ENCODE assay signal across 12 cellular contexts in genomic region chr19:14560776-14561108, GRCh38. TPM values are rescaled to one million over a fixed set of nuclear protein-coding genes. Genes with fewer than 3 reads are reported as not detected.
A peak's percentile ranks its signal among the peaks of the same experiment; 100 is the strongest.
DNase-seq lines count a peak whose midpoint lies in the region; ATAC-seq and TF ChIP-seq lines count a peak whose summit lies in the region.
"Had no signal": no experiment of that assay in that cellular context is flagged by ENCODE, and none has a peak within 500 bp of the region (broad histone marks: within the 10 kb centered on the region; RNA-seq: fewer than 3 reads in every experiment).

No MANE protein-coding gene starts in this region.

- H3K4me3 Mint-ChIP-seq in natural killer cell treated with Interleukin-12 subunit alpha and Interleukin-12 subunit beta and Interleukin-15 and Interleukin-18, amount 100 ng/mL, for 72 hours = no peak overlapping the region

- peak overlapping the region; percentile 60 to 76 for H3K27ac Mint-ChIP-seq in natural killer cell treated with Interleukin-12 subunit alpha and Interleukin-12 subunit beta and Interleukin-15 and Interleukin-18, amount 100 ng/mL, for 72 hours

- no peak for ATAC-seq in left cardiac atrium
- ATAC-seq in natural killer cell treated with Interleukin-12 subunit alpha and Interleukin-12 subunit beta and Interleukin-15 and Interleukin-18, amount 100 ng/mL, for 72 hours = no peak
- no peak for ATAC-seq in upper lobe of right lung

- H3K36me3 ChIP-seq in left ventricle myocardium inferior (peaks cover 9% of the 10 kb centered on the region), upper lobe of right lung (peaks cover 11% of the 10 kb centered on the region)

- H3K9me3 ChIP-seq in left ventricle myocardium inferior (replicated peaks) = no peaks in the 10 kb centered on the region
- H3K9me3 ChIP-seq in upper lobe of right lung = no peaks in the 10 kb centered on the region

- no peaks in the 10 kb centered on the region for H3K36me3 Mint-ChIP-seq in natural killer cell treated with Interleukin-12 subunit alpha and Interleukin-12 subunit beta and Interleukin-15 and Interleukin-18, amount 100 ng/mL, for 72 hours

- peaks cover 24 to 37% of the 10 kb centered on the region in 2 donors for H3K4me1 Mint-ChIP-seq in natural killer cell treated with Interleukin-12 subunit alpha and Interleukin-12 subunit beta and Interleukin-15 and Interleukin-18, amount 100 ng/mL, for 72 hours (ENCODE audit: low read depth in 2 of 2)

- no peak for TF ChIP-seq POLR2A in lower leg skin (IDR thresholded peaks at IDR 0.05)

- H3K4me1 ChIP-seq in left ventricle myocardium inferior (peaks cover 76% of the 10 kb centered on the region), upper lobe of right lung (peaks cover 11% of the 10 kb centered on the region)

- H3K9me3 Mint-ChIP-seq in natural killer cell treated with Interleukin-12 subunit alpha and Interleukin-12 subunit beta and Interleukin-15 and Interleukin-18, amount 100 ng/mL, for 72 hours = no peaks in the 10 kb centered on the region

- DNase-seq in left ventricle myocardium inferior = no peak
- no peak for DNase-seq in left cardiac atrium
- peak; percentile 10 for DNase-seq in choroid plexus epithelial cell (ENCODE audit: low read depth)
- no peak for DNase-seq in natural killer cell treated with Interleukin-12 subunit alpha and Interleukin-12 subunit beta and Interleukin-15 and Interleukin-18, amount 100 ng/mL, for 72 hours (ENCODE audit: low spot score)
- no peak for DNase-seq in upper lobe of right lung
- no peak for DNase-seq in stimulated activated CD4-positive, alpha-beta T cell treated with anti-CD3 and anti-CD28 coated beads, Interleukin-4, amount 100 ng/mL, for 24 hours
- no peak for DNase-seq in lower leg skin (ENCODE audit: low spot score in 2 of 2)
- no peak for DNase-seq in HT-29 (ENCODE audit: low spot score)
- DNase-seq: DMS79, erythroblast, NCI-H2227 treated with DMSO at 0.1 percent for 48 hours, T1000 had no signal

- H3K27ac ChIP-seq in left ventricle myocardium inferior (replicated peaks) (peak overlapping the region; percentile 92), upper lobe of right lung (peak overlapping the region; percentile 0)

- peak overlapping the region; percentile 60 for H3K4me3 ChIP-seq in left ventricle myocardium inferior
- no peak overlapping the region for H3K4me3 ChIP-seq in choroid plexus epithelial cell (ENCODE audit: low read depth, low read length)
- H3K4me3 ChIP-seq in upper lobe of right lung = no peak overlapping the region
- H3K4me3 ChIP-seq in lower leg skin (ENCODE audit: low read depth, poor library complexity, severe bottlenecking) = no peak overlapping the region

- 69 to 86% methylated on average over 6 of the region's 6 CpGs for WGBS in lower leg skin, 2 donors

- TF ChIP-seq CTCF in left ventricle myocardium inferior (IDR thresholded peaks at IDR 0.05; ENCODE audit: borderline replicate concordance) (no peak), choroid plexus epithelial cell (conservative IDR thresholded peaks at IDR 0.05; ENCODE audit: low read depth, low read length) (no peak), upper lobe of right lung (IDR thresholded peaks at IDR 0.05) (no peak), lower leg skin (IDR thresholded peaks at IDR 0.05) (no peak)

- H3K27me3 ChIP-seq in left ventricle myocardium inferior (ENCODE audit: low read depth) = no peaks in the 10 kb centered on the region
- H3K27me3 ChIP-seq in upper lobe of right lung = no peaks in the 10 kb centered on the region

- H3K27me3 Mint-ChIP-seq in natural killer cell treated with Interleukin-12 subunit alpha and Interleukin-12 subunit beta and Interleukin-15 and Interleukin-18, amount 100 ng/mL, for 72 hours = no peaks in the 10 kb centered on the region

- intact Hi-C loops in left ventricle myocardium inferior (cut with micrococcal nuclease) (no loop called here), left cardiac atrium (cut with DNase I) (no loop called here), upper lobe of right lung (cut with DNase I) (no loop called here), lower leg skin (cut with DNase I; ENCODE audit: low total_unique reads) (loop anchor here (10.0 kb wide), 1 partner anchor 124 kb away; no protein-coding TSS in a partner anchor)

RNA-seq across cellular contexts. Expression of gene NDUFB7, which starts 11.1 kb away (rescaled TPM):
- total RNA-seq in left ventricle myocardium inferior (501 TPM), left cardiac atrium (100 to 1,000 TPM; 357 to 393 TPM), upper lobe of right lung (113 TPM), lower leg skin (100 to 1,000 TPM; 219 to 332 (median 280) TPM)
- total RNA-seq in natural killer cell treated with Interleukin-12 subunit alpha and Interleukin-12 subunit beta and Interleukin-15 and Interleukin-18, amount 100 ng/mL, for 72 hours = 100 to 1,000 TPM; 109 to 167 TPM
- total RNA-seq in HT-29 (2014; rRNA removed; shearing (Covaris generic)) = 482 and 492 TPM in 2 replicates

RNA-seq across cellular contexts. Expression of gene CLEC17A, which starts 22.1 kb away (rescaled TPM):
- total RNA-seq in left ventricle myocardium inferior = not detected
- not detected for total RNA-seq in left cardiac atrium
- total RNA-seq in natural killer cell treated with Interleukin-12 subunit alpha and Interleukin-12 subunit beta and Interleukin-15 and Interleukin-18, amount 100 ng/mL, for 72 hours = under 1 TPM in 1 of 2 donors, not detected in 1; 0.28 TPM
- not detected for total RNA-seq in upper lobe of right lung
- total RNA-seq in lower leg skin = under 1 TPM in 1 of 4 donors, not detected in 3; 0.84 TPM
- total RNA-seq in HT-29 (2014; rRNA removed; shearing (Covaris generic)) = not detected in 2 replicates

RNA-seq across cellular contexts. Expression of gene TECR, which starts 31.3 kb away (rescaled TPM):
- 69.3 TPM for total RNA-seq in left ventricle myocardium inferior
- total RNA-seq in left cardiac atrium = 100 to 1,000 TPM in 1 of 2 donors, 10 to 100 TPM in 1; 85.7 to 108 TPM
- total RNA-seq in natural killer cell treated with Interleukin-12 subunit alpha and Interleukin-12 subunit beta and Interleukin-15 and Interleukin-18, amount 100 ng/mL, for 72 hours = 100 to 1,000 TPM in 1 of 2 donors, 10 to 100 TPM in 1; 74.0 to 110 TPM
- total RNA-seq in upper lobe of right lung = 123 TPM
- 100 to 1,000 TPM; 117 to 165 (median 147) TPM for total RNA-seq in lower leg skin
- total RNA-seq in HT-29 (2014; rRNA removed; shearing (Covaris generic)) = 117 and 146 TPM in 2 replicates

RNA-seq across cellular contexts. Expression of gene DNAJB1, which starts 42.5 kb away (rescaled TPM):
- 48.7 TPM for total RNA-seq in left ventricle myocardium inferior
- total RNA-seq in left cardiac atrium = 10 to 100 TPM; 50.7 to 70.5 TPM
- 10 to 100 TPM; 65.3 to 68.8 TPM for total RNA-seq in natural killer cell treated with Interleukin-12 subunit alpha and Interleukin-12 subunit beta and Interleukin-15 and Interleukin-18, amount 100 ng/mL, for 72 hours
- 99.7 TPM for total RNA-seq in upper lobe of right lung
- total RNA-seq in lower leg skin = 100 to 1,000 TPM in 2 of 4 donors, 10 to 100 TPM in 2; 96.2 to 107 (median 99.6) TPM
- 77.7 and 79.9 TPM in 2 replicates for total RNA-seq in HT-29 (2014; rRNA removed; shearing (Covaris generic))
